8 cellular contexts compared by ENCODE assay signal in genomic region chr15:76339302-76340197, GRCh38. TPM values are rescaled to one million over a fixed set of nuclear protein-coding genes. Genes with fewer than 3 reads are reported as not detected.
DNase-seq lines count a peak whose midpoint lies in the region; ATAC-seq and TF ChIP-seq lines count a peak whose summit lies in the region.

No MANE protein-coding gene starts in this region.

- H3K4me3 Mint-ChIP-seq in CD14-positive monocyte (peak overlapping the region; percentile 86 to 99), IgD-negative memory B cell (peak overlapping the region; percentile 83 to 95 (median 90)), chondrocyte (ENCODE audit: unreplicated experiment) (peak overlapping the region; percentile 69)
- peak overlapping the region; percentile 93 for H3K4me3 Mint-ChIP-seq in natural killer cell treated with Interleukin-12 subunit alpha and Interleukin-12 subunit beta and Interleukin-15 and Interleukin-18, amount 100 ng/mL, for 72 hours

- no peak for TF ChIP-seq CTCF in CD14-positive monocyte (IDR thresholded peaks at IDR 0.05)
- no peak for TF ChIP-seq CTCF in chondrocyte (IDR thresholded peaks at IDR 0.05)

- DNase-seq in CD14-positive monocyte (ENCODE audit: low spot score) (no peak), chondrocyte (ENCODE audit: low spot score) (no peak), hepatic stellate cell (ENCODE audit: low spot score) (no peak), NCI-H2029 treated with DMSO at 0.1 percent for 48 hours (lab: John Stamatoyannopoulos, UW) (no peak), middle frontal gyrus (ENCODE audit: extremely low spot score, low spot score) (no peak)
- DNase-seq in natural killer cell treated with Interleukin-12 subunit alpha and Interleukin-12 subunit beta and Interleukin-15 and Interleukin-18, amount 100 ng/mL, for 72 hours (ENCODE audit: low spot score): no peak

- ATAC-seq in natural killer cell treated with Interleukin-12 subunit alpha and Interleukin-12 subunit beta and Interleukin-15 and Interleukin-18, amount 100 ng/mL, for 72 hours: no peak
- ATAC-seq in HG02840 (IDR thresholded peaks at IDR 0.05; ENCODE audit: low FRiP score, unreplicated experiment): no peak

- H3K9me3 Mint-ChIP-seq in CD14-positive monocyte: peaks cover 0 to 66% (median 53%) of the 10 kb centered on the region in 7 donors
- H3K9me3 Mint-ChIP-seq in IgD-negative memory B cell: peaks cover 0 to 4% (median 0%) of the 10 kb centered on the region in 3 donors
- H3K9me3 Mint-ChIP-seq in chondrocyte (ENCODE audit: low read depth): no peaks in the 10 kb centered on the region
- no peaks in the 10 kb centered on the region for H3K9me3 Mint-ChIP-seq in natural killer cell treated with Interleukin-12 subunit alpha and Interleukin-12 subunit beta and Interleukin-15 and Interleukin-18, amount 100 ng/mL, for 72 hours

- H3K4me1 Mint-ChIP-seq in CD14-positive monocyte (peaks cover 72% of the 10 kb centered on the region), IgD-negative memory B cell (peaks cover 35 to 58% (median 41%) of the 10 kb centered on the region in 3 donors), chondrocyte (ENCODE audit: low read depth) (peaks cover 48% of the 10 kb centered on the region)
- peaks cover 49 to 52% of the 10 kb centered on the region in 2 donors for H3K4me1 Mint-ChIP-seq in natural killer cell treated with Interleukin-12 subunit alpha and Interleukin-12 subunit beta and Interleukin-15 and Interleukin-18, amount 100 ng/mL, for 72 hours (ENCODE audit: low read depth in 2 of 2)

- intact Hi-C loops in CD14-positive monocyte (cut with micrococcal nuclease): no loop called here

- H3K27me3 Mint-ChIP-seq in CD14-positive monocyte (ENCODE audit: low read depth in 3 of 3): peaks cover 83 to 98% (median 89%) of the 10 kb centered on the region in 3 donors
- peaks cover 66% of the 10 kb centered on the region for H3K27me3 Mint-ChIP-seq in IgD-negative memory B cell
- H3K27me3 Mint-ChIP-seq in chondrocyte (ENCODE audit: low read depth): peaks cover 74% of the 10 kb centered on the region
- peaks cover 59 to 60% of the 10 kb centered on the region in 2 donors for H3K27me3 Mint-ChIP-seq in natural killer cell treated with Interleukin-12 subunit alpha and Interleukin-12 subunit beta and Interleukin-15 and Interleukin-18, amount 100 ng/mL, for 72 hours

- peak overlapping the region in 5 of 7 donors; percentile 30 to 76 (median 55) for H3K27ac Mint-ChIP-seq in CD14-positive monocyte
- H3K27ac Mint-ChIP-seq in IgD-negative memory B cell: peak overlapping the region in 2 of 3 donors; percentile 91 to 92
- H3K27ac Mint-ChIP-seq in chondrocyte (ENCODE audit: unreplicated experiment): peak overlapping the region; percentile 27
- H3K27ac Mint-ChIP-seq in natural killer cell treated with Interleukin-12 subunit alpha and Interleukin-12 subunit beta and Interleukin-15 and Interleukin-18, amount 100 ng/mL, for 72 hours: no peak overlapping the region

- peaks cover 20 to 38% of the 10 kb centered on the region in 2 donors for H3K36me3 Mint-ChIP-seq in CD14-positive monocyte
- H3K36me3 Mint-ChIP-seq in IgD-negative memory B cell: peaks cover 2% of the 10 kb centered on the region
- H3K36me3 Mint-ChIP-seq in chondrocyte (ENCODE audit: low read depth): peaks cover 3% of the 10 kb centered on the region
- H3K36me3 Mint-ChIP-seq in natural killer cell treated with Interleukin-12 subunit alpha and Interleukin-12 subunit beta and Interleukin-15 and Interleukin-18, amount 100 ng/mL, for 72 hours: peaks cover 9% of the 10 kb centered on the region

RNA-seq across cellular contexts. Expression of gene ISL2, which starts 3.0 kb away (rescaled TPM):
- polyA plus RNA-seq in CD14-positive monocyte (under 1 TPM; 0.40 to 0.52 TPM), IgD-negative memory B cell (0.89 TPM)
- total RNA-seq in chondrocyte: not detected in 3 replicates
- 1 to 10 TPM in 1 of 2 donors, under 1 TPM in 1; 0.73 to 1.0 TPM for total RNA-seq in natural killer cell treated with Interleukin-12 subunit alpha and Interleukin-12 subunit beta and Interleukin-15 and Interleukin-18, amount 100 ng/mL, for 72 hours

RNA-seq across cellular contexts. Expression of gene ETFA, which starts 28.3 kb away (rescaled TPM):
- 100 to 1,000 TPM; 166 to 178 TPM for polyA plus RNA-seq in CD14-positive monocyte
- 107 TPM for polyA plus RNA-seq in IgD-negative memory B cell
- 111 to 120 TPM (median 117 TPM) in 3 replicates for total RNA-seq in chondrocyte
- total RNA-seq in natural killer cell treated with Interleukin-12 subunit alpha and Interleukin-12 subunit beta and Interleukin-15 and Interleukin-18, amount 100 ng/mL, for 72 hours: 100 to 1,000 TPM; 120 to 160 TPM

Comparison
In these comparisons a context has a peak if more than half of its experiments do, and no peak if none do; other contexts are left out.
1. H3K27ac Mint-ChIP-seq: peak in CD14-positive monocyte (5 of 7), IgD-negative memory B cell (2 of 3) and chondrocyte (single experiment); none in natural killer cell treated with Interleukin-12 subunit alpha and Interleukin-12 subunit beta and Interleukin-15 and Interleukin-18, amount 100 ng/mL, for 72 hours (0 of 2).
2. Peak in every context shown above with its lines, with median percentiles within 50 percentile points of each other: H3K4me3 Mint-ChIP-seq.